In genomic region chr2:187124514-187124913, GRCh38 we compare ENCODE assay signal across 21 cellular contexts.
"Had no signal": no experiment of that assay in that cellular context is flagged by ENCODE, and none has a peak within 500 bp of the region (broad histone marks: within the 10 kb centered on the region; RNA-seq: fewer than 3 reads in every experiment).

No MANE protein-coding gene starts in this region.

- H3K27ac ChIP-seq: RWPE1, SJSA1, SK-N-MC had no signal

- H3K4me3 ChIP-seq: SJSA1, SK-N-MC had no signal

- H3K9me3 ChIP-seq: SJSA1 had no signal

- DNase-seq: KBM-7, MV-4-11, NCI-H1048, NCI-H1105, NCI-H1417, NCI-H1436 treated with DMSO at 0.1 percent for 48 hours, NCI-H1694, NCI-H187 treated with DMSO at 0.1 percent for 48 hours, NCI-H2029 treated with DMSO at 0.1 percent for 48 hours, NCI-H2171 treated with DMSO at 0.1 percent for 48 hours, NCI-H345, NCI-H446 treated with DMSO at 0.1 percent for 48 hours, NCI-H510A treated with DMSO at 0.1 percent for 48 hours, NCI-H69, NCI-H774, PC-3, SIG-M5 had no signal

- H3K36me3 ChIP-seq: SJSA1 had no signal

- ATAC-seq: Panc1, PC-3 had no signal

- H3K4me1 ChIP-seq: SJSA1 had no signal

- H3K27me3 ChIP-seq: SJSA1 had no signal
